In the genomic region with DNA sequence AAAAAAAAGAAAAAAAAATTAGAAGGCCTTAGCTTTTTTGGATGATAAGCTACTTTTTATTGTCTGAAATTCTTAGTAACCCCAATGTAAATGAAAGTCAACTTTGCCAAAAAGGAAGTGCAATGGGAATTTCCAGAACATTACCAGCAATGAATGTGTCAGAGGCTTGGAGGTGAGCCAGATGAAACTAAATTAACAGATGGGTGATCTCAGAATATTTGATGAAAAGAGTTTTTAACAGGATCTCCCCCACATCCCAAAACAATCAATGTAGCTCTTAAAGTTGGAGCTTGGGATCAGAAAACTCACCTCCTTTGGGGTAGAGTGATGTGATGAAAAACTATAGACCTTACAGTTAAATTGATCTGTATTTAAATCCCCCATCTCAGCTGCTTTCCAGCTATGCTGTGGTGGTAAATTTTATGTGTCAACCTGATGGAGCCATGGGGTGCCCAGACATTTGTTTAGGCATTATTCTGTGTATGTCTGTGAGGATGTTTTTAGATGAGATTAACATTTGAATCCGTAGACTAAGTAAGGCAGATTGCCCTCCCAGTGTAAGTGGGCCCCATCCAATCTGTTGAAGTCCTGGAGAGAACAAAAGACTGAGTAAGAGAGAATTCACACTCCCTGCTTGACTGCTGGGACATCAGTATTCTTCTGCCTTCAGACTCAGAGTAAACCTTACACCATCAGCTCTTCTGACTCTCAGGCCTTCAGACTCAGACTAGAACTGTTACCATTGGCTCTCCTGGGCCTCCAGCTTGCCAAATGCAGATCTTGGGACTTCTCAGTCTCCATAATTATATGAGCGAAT, we compare ENCODE assay signal across 8 cellular contexts.
DNase-seq lines count a peak whose midpoint lies in the region; ATAC-seq and TF ChIP-seq lines count a peak whose summit lies in the region.

No MANE protein-coding gene starts in this region.

- H3K36me3 Mint-ChIP-seq in stimulated activated memory B cell treated with anti-CD40 and anti-IgM and Interleukin-4, amounts not matched to agents 10 μg/mL and 1 μg/mL and 100 μg/mL, for 72 hours = no peaks in the 10 kb centered on the region

- in situ Hi-C loops in HAP-1 (cut with MboI; ENCODE audit: low sequenced_read_pairs) = no loop called here

- H3K9me3 ChIP-seq in HAP-1 = no peaks in the 10 kb centered on the region

- H3K27ac Mint-ChIP-seq in stimulated activated memory B cell treated with anti-CD40 and anti-IgM and Interleukin-4, amounts not matched to agents 10 μg/mL and 1 μg/mL and 100 μg/mL, for 72 hours = no peak overlapping the region

- peaks cover 5% of the 10 kb centered on the region for H3K9me3 Mint-ChIP-seq in stimulated activated memory B cell treated with anti-CD40 and anti-IgM and Interleukin-4, amounts not matched to agents 10 μg/mL and 1 μg/mL and 100 μg/mL, for 72 hours

- H3K4me1 Mint-ChIP-seq in stimulated activated memory B cell treated with anti-CD40 and anti-IgM and Interleukin-4, amounts not matched to agents 10 μg/mL and 1 μg/mL and 100 μg/mL, for 72 hours = no peaks in the 10 kb centered on the region

- H3K27me3 Mint-ChIP-seq in stimulated activated memory B cell treated with anti-CD40 and anti-IgM and Interleukin-4, amounts not matched to agents 10 μg/mL and 1 μg/mL and 100 μg/mL, for 72 hours = peaks cover 12% of the 10 kb centered on the region

- H3K4me1 ChIP-seq in HAP-1 = peaks cover 4% of the 10 kb centered on the region; the same call in 1 of the 2 replicates

- DNase-seq in AG04449 (ENCODE audit: low read depth, low spot score) (peak; percentile 52), HAP-1 (ENCODE audit: low spot score in 2 of 2) (peak; percentile 16 to 21), astrocyte of the hippocampus (ENCODE audit: low read depth, low spot score) (peak; percentile 92), kidney tubule cell (ENCODE audit: low spot score) (peak; percentile 97), Kasumi-1 (lab: John Stamatoyannopoulos, UW) (no peak), inferior parietal cortex (ENCODE audit: extremely low spot score) (no peak)

- no peak for ATAC-seq in stimulated activated memory B cell treated with anti-CD40 and anti-IgM and Interleukin-4, amounts not matched to agents 10 μg/mL and 1 μg/mL and 100 μg/mL, for 72 hours
- ATAC-seq in HG03135 (IDR thresholded peaks at IDR 0.05; ENCODE audit: unreplicated experiment) = no peak

- no peak overlapping the region for H3K4me3 Mint-ChIP-seq in stimulated activated memory B cell treated with anti-CD40 and anti-IgM and Interleukin-4, amounts not matched to agents 10 μg/mL and 1 μg/mL and 100 μg/mL, for 72 hours

- H3K27me3 ChIP-seq in HAP-1 (ENCODE audit: low read depth) = no peaks in the 10 kb centered on the region

- POLR2A ChIA-PET in AG04449 (lab: Yijun Ruan, JAX) = interaction anchor here (1.4 kb wide), 1 partner anchor 18 kb away, joined by 4 read pairs; no protein-coding TSS in a partner anchor

- CTCF ChIA-PET in AG04449 (lab: Yijun Ruan, JAX) = interaction anchor here (1.1 to 8.1 kb wide), 6 partner anchors 12 to 66 kb away, joined by 3 to 86 read pairs (median 13); no protein-coding TSS in a partner anchor

- H3K4me3 ChIP-seq in AG04449 (ENCODE audit: low read depth, low read length) = no peak overlapping the region
- no peak overlapping the region for H3K4me3 ChIP-seq in HAP-1

- no peaks in the 10 kb centered on the region for H3K36me3 ChIP-seq in HAP-1 (replicated peaks)

- no peak for TF ChIP-seq CTCF in AG04449 (IDR thresholded peaks at IDR 0.05; ENCODE audit: insufficient read depth, low read length, missing control alignments)

Comparison
In these comparisons a context has a peak if more than half of its experiments do, and no peak if none do; other contexts are left out.
1. DNase-seq: peak in AG04449 (single experiment), HAP-1 (2 of 2), astrocyte of the hippocampus (single experiment) and kidney tubule cell (single experiment); none in Kasumi-1 (0 of 2) and inferior parietal cortex (single experiment).